In genomic region chr2:26577442-26578433, GRCh38 we compare ENCODE assay signal across 8 cellular contexts.
DNase-seq lines count a peak whose midpoint lies in the region; ATAC-seq lines count a peak whose summit lies in the region.

No MANE protein-coding gene starts in this region.

- no peaks in the 10 kb centered on the region for H3K36me3 ChIP-seq in iPS DF 6.9 (ENCODE audit: control insufficient read depth, insufficient read depth, low read length)

- no peak for ATAC-seq in GM18517 (IDR thresholded peaks at IDR 0.05; ENCODE audit: unreplicated experiment)

- H3K27ac ChIP-seq in iPS DF 6.9 (ENCODE audit: low read length) = no peak overlapping the region

- no peaks in the 10 kb centered on the region for H3K9me3 ChIP-seq in iPS DF 6.9 (ENCODE audit: control insufficient read depth, insufficient read depth, low read length)

- WGBS in iPS DF 6.9 (ENCODE audit: insufficient coverage, insufficient read length) = no CpG with 5 or more reads among the region's 27 CpGs

- no peak overlapping the region for H3K4me3 ChIP-seq in iPS DF 6.9 (ENCODE audit: low read length)

- no peaks in the 10 kb centered on the region for H3K4me1 ChIP-seq in iPS DF 6.9 (ENCODE audit: control insufficient read depth, insufficient read depth, low read length)

- peak; percentile 55 to 58 for DNase-seq in NCI-H187 (lab: John Stamatoyannopoulos, UW)
- DNase-seq in NCI-H187 treated with DMSO at 0.1 percent for 48 hours (lab: John Stamatoyannopoulos, UW) = no peak
- peak; percentile 87 for DNase-seq in NCI-H1694 (lab: John Stamatoyannopoulos, UW)
- peak; percentile 37 for DNase-seq in T1000 (lab: John Stamatoyannopoulos, UW)
- peak; percentile 85 for DNase-seq in astrocyte of the hippocampus (ENCODE audit: low read depth, low spot score)
- DNase-seq in iPS DF 6.9 (ENCODE audit: low read depth, low spot score) = peak; percentile 50
- peak; percentile 65 for DNase-seq in stimulated activated CD4-positive, alpha-beta T cell treated with anti-CD3 and anti-CD28 coated beads, Interleukin-12 subunit alpha, Interleukin-12 subunit beta, amount 100 ng/mL, for 4 hours

- H3K27me3 ChIP-seq in iPS DF 6.9 (ENCODE audit: control insufficient read depth, insufficient read depth, low read length) = no peaks in the 10 kb centered on the region
